Comparison of ENCODE assay signal across 22 cellular contexts in genomic region chr9:107536462-107536861, GRCh38. TPM values are rescaled to one million over a fixed set of nuclear protein-coding genes. Genes with fewer than 3 reads are reported as not detected.
DNase-seq lines count a peak whose midpoint lies in the region; ATAC-seq and TF ChIP-seq lines count a peak whose summit lies in the region.
"Had no signal": no experiment of that assay in that cellular context is flagged by ENCODE, and none has a peak within 500 bp of the region (broad histone marks: within the 10 kb centered on the region; RNA-seq: fewer than 3 reads in every experiment).

No MANE protein-coding gene starts in this region.

- no peaks in the 10 kb centered on the region for H3K79me2 ChIP-seq in hepatocyte

- peak; percentile 84 for ATAC-seq in mucosa of descending colon
- ATAC-seq in GM21825 (IDR thresholded peaks at IDR 0.05; ENCODE audit: unreplicated experiment) = no peak
- ATAC-seq in HG03521 (IDR thresholded peaks at IDR 0.05; ENCODE audit: unreplicated experiment) = no peak
- ATAC-seq: A549, GM12878, HCT116 had no signal

- TF ChIP-seq CTCF in HEK293 (tag by site-specific recombination; IDR thresholded peaks at IDR 0.05) (no peak), hepatocyte (IDR thresholded peaks at IDR 0.05; ENCODE audit: poor library complexity) (no peak), mucosa of descending colon (IDR thresholded peaks at IDR 0.05) (no peak), testis (IDR thresholded peaks at IDR 0.05) (no peak)

- 57% methylated on average over 3 of the region's 3 CpGs for WGBS in hepatocyte (ENCODE audit: low lambda C conversion rate, missing lambda C conversion rate)
- 56 to 58% methylated on average over 3 of the region's 3 CpGs for WGBS in testis, 2 donors

- POLR2A ChIA-PET in HEK293 (lab: Yijun Ruan, JAX) = no interaction called here

- H2AFZ ChIP-seq in hepatocyte = no peak overlapping the region

- H4K20me1 ChIP-seq in hepatocyte (ENCODE audit: insufficient read depth, poor library complexity, severe bottlenecking) = no peaks in the 10 kb centered on the region
- H4K20me1 ChIP-seq: BLaER1 treated with 17β-estradiol and CSF1 and Interleukin-3, amounts not matched to agents 10 nM and 100 nM had no signal

- no peaks in the 10 kb centered on the region for H3K9me2 ChIP-seq in hepatocyte (replicated peaks; ENCODE audit: insufficient read depth)

- H3K27ac ChIP-seq in HEK293 (ENCODE audit: extremely low read depth, low read depth, low read length) (no peak overlapping the region), hepatocyte (peak overlapping the region; percentile 9), testis (no peak overlapping the region)
- H3K27ac ChIP-seq: A549; BLaER1 treated with 17β-estradiol and CSF1 and Interleukin-3, amounts not matched to agents 10 nM and 100 nM had no signal

- intact Hi-C loops in mucosa of descending colon (cut with DNase I, micrococcal nuclease) = no loop called here
- intact Hi-C loops in testis (cut with DNase I; ENCODE audit: low total_unique reads) = no loop called here

- no peaks in the 10 kb centered on the region for H3K27me3 ChIP-seq in hepatocyte
- H3K27me3 ChIP-seq in testis = no peaks in the 10 kb centered on the region
- H3K27me3 ChIP-seq: BE2C; BLaER1 treated with 17β-estradiol and CSF1 and Interleukin-3, amounts not matched to agents 10 nM and 100 nM had no signal

- CTCF ChIA-PET in HEK293 (lab: Yijun Ruan, JAX) = interaction anchor here (0.6 kb wide), 1 partner anchor 54 kb away, joined by 3 read pairs; no protein-coding TSS in a partner anchor

- no peaks in the 10 kb centered on the region for H3K4me1 ChIP-seq in HEK293 (ENCODE audit: control insufficient read depth, insufficient read depth, low read length)
- H3K4me1 ChIP-seq in hepatocyte (ENCODE audit: insufficient read depth) = no peaks in the 10 kb centered on the region
- H3K4me1 ChIP-seq in mucosa of descending colon (ENCODE audit: low read depth) = peaks cover 9% of the 10 kb centered on the region
- H3K4me1 ChIP-seq in testis = no peaks in the 10 kb centered on the region
- H3K4me1 ChIP-seq: A549; BE2C; BLaER1 treated with 17β-estradiol and CSF1 and Interleukin-3, amounts not matched to agents 10 nM and 100 nM had no signal

- DNase-seq in hepatocyte (ENCODE audit: low spot score) = no peak
- peak in 1 of 3 donors; percentile 44 for DNase-seq in mucosa of descending colon
- no peak for DNase-seq in testis
- DNase-seq: 8988T; ACHN; AML-193; BE2C; CD4-positive, alpha-beta T cell; CD8-positive, alpha-beta memory T cell; DMS 273 treated with DMSO at 0.1 percent for 48 hours; DMS79; EL; GDM1; H9; HFFc6 had no signal

- TF ChIP-seq POLR2A in testis (IDR thresholded peaks at IDR 0.05) = no peak

- H3K9me3 ChIP-seq in HEK293 (ENCODE audit: control insufficient read depth, insufficient read depth, low read depth, low read length) (no peaks in the 10 kb centered on the region), hepatocyte (ENCODE audit: low read depth) (no peaks in the 10 kb centered on the region), mucosa of descending colon (no peaks in the 10 kb centered on the region), testis (no peaks in the 10 kb centered on the region)
- H3K9me3 ChIP-seq: A549, BE2C had no signal

- H3K36me3 ChIP-seq in HEK293 (ENCODE audit: control insufficient read depth in 2 of 2, insufficient read depth in 1 of 2, low read length in 2 of 2) (no peaks in the 10 kb centered on the region), hepatocyte (replicated peaks; ENCODE audit: insufficient read depth, low read depth) (no peaks in the 10 kb centered on the region), mucosa of descending colon (ENCODE audit: low read depth) (no peaks in the 10 kb centered on the region), testis (ENCODE audit: low read depth, missing control alignments) (no peaks in the 10 kb centered on the region)
- H3K36me3 ChIP-seq: BE2C; BLaER1 treated with 17β-estradiol and CSF1 and Interleukin-3, amounts not matched to agents 10 nM and 100 nM had no signal

- H3K4me3 ChIP-seq in HEK293 (ENCODE audit: low read depth, low read length) (no peak overlapping the region), hepatocyte (no peak overlapping the region), mucosa of descending colon (no peak overlapping the region), testis (no peak overlapping the region)
- H3K4me3 ChIP-seq: A549; BLaER1 treated with 17β-estradiol and CSF1 and Interleukin-3, amounts not matched to agents 10 nM and 100 nM; GM12878 had no signal

- no peak overlapping the region for H3K4me2 ChIP-seq in hepatocyte
- H3K4me2 ChIP-seq: A549; BLaER1 treated with 17β-estradiol and CSF1 and Interleukin-3, amounts not matched to agents 10 nM and 100 nM had no signal

TF ChIP-seq in HEK293, 187 proteins besides CTCF, POLR2A, EP300 and RAD21:
- TF ChIP-seq ZNF133 (tag by site-specific recombination; IDR thresholded peaks at IDR 0.05) = no peak
- peak; percentile 91 for TF ChIP-seq ZIC2 (tag by site-specific recombination; IDR thresholded peaks at IDR 0.05)

RNA-seq across cellular contexts. Expression of gene KLF4, which starts 46.9 kb away (rescaled TPM):
- total RNA-seq in hepatocyte (59.8 and 66.8 TPM in 2 replicates), mucosa of descending colon (100 to 1,000 TPM; 203 to 454 (median 438) TPM), testis (10 to 100 TPM; 61.1 to 84.8 TPM)
- polyA plus RNA-seq in hepatocyte (35.0 and 41.8 TPM in 2 replicates), testis (ENCODE audit: insufficient read depth, low read depth, low replicate concordance) (64.9 TPM)
- polyA plus RNA-seq: CD8-positive, alpha-beta memory T cell had no signal
